8 cellular contexts compared by ENCODE assay signal in genomic region chr16:3282103-3282746, GRCh38. TPM values are rescaled to one million over a fixed set of nuclear protein-coding genes. Genes with fewer than 3 reads are reported as not detected.
DNase-seq lines count a peak whose midpoint lies in the region; ATAC-seq and TF ChIP-seq lines count a peak whose summit lies in the region.

No MANE protein-coding gene starts in this region.

- DNase-seq in RPMI8226, result peak; percentile 86
- no peak for DNase-seq in dorsolateral prefrontal cortex
- DNase-seq in mesothelial cell of epicardium (ENCODE audit: low spot score in 2 of 2, unreplicated experiment in 2 of 2), result no peak
- no peak for DNase-seq in MV-4-11 (lab: John Stamatoyannopoulos, UW)
- no peak for DNase-seq in activated effector memory CD4-positive, alpha-beta T cell treated with anti-CD3 and anti-CD28 coated beads, Interleukin-2, amount 50 U/mL, for 16 hours

- H3K27ac Mint-ChIP-seq in mesothelial cell of epicardium, result peak overlapping the region; percentile 100

- H3K9me3 Mint-ChIP-seq in mesothelial cell of epicardium, result peaks cover 8% of the 10 kb centered on the region

- H3K4me1 ChIP-seq in ES-I3 (ENCODE audit: insufficient read depth, low read length) (peaks cover 2% of the 10 kb centered on the region; the same call in 1 of the 2 replicates), HUES48 (ENCODE audit: control insufficient read depth, insufficient read depth, low read length) (peaks cover 15% of the 10 kb centered on the region)

- H3K27me3 Mint-ChIP-seq in mesothelial cell of epicardium (ENCODE audit: low read depth), result peaks cover 11% of the 10 kb centered on the region

- peak in 1 of 56 donors; percentile 15 for TF ChIP-seq CTCF in dorsolateral prefrontal cortex (IDR thresholded peaks at IDR 0.05 in 54 of 56, conservative IDR thresholded peaks at IDR 0.05 in 2 of 56; ENCODE audit: low read depth in 1 of 56, partially characterized antibody in 56 of 56)
- TF ChIP-seq CTCF in mesothelial cell of epicardium (IDR thresholded peaks at IDR 0.05; ENCODE audit: unreplicated experiment), result no peak

- H3K9me3 ChIP-seq in ES-I3 (ENCODE audit: control insufficient read depth, insufficient read depth, low read length) (peaks cover 15% of the 10 kb centered on the region), HUES48 (ENCODE audit: control insufficient read depth, insufficient read depth, low read length) (peaks cover 13% of the 10 kb centered on the region; the same call in 1 of the 2 replicates)

- peaks cover 11% of the 10 kb centered on the region; the same call in 1 of the 2 replicates for H3K36me3 ChIP-seq in ES-I3 (ENCODE audit: insufficient read depth, low read length)
- peaks cover 17% of the 10 kb centered on the region for H3K36me3 ChIP-seq in HUES48 (ENCODE audit: control insufficient read depth, insufficient read depth, low read length)

- H3K27ac ChIP-seq in HUES48 (ENCODE audit: low read depth, low read length), result peak overlapping the region; percentile 100
- H3K27ac ChIP-seq in dorsolateral prefrontal cortex, result peak overlapping the region; percentile 36 to 100 (median 99)

- peak overlapping the region; percentile 98 for H3K4me3 Mint-ChIP-seq in mesothelial cell of epicardium

- peaks cover 30% of the 10 kb centered on the region for H3K36me3 Mint-ChIP-seq in mesothelial cell of epicardium

- H3K4me3 ChIP-seq in HUES48 (ENCODE audit: low read depth, low read length) (peak overlapping the region; percentile 81), dorsolateral prefrontal cortex (peak overlapping the region; percentile 64 to 100 (median 98))

- peaks cover 4% of the 10 kb centered on the region; the same call in 1 of the 2 replicates for H3K27me3 ChIP-seq in HUES48 (ENCODE audit: control insufficient read depth, insufficient read depth, low read length)
- peaks cover 0 to 2% (median 0%) of the 10 kb centered on the region in 45 donors for H3K27me3 ChIP-seq in dorsolateral prefrontal cortex

- H3K4me1 Mint-ChIP-seq in mesothelial cell of epicardium, result peaks cover 22% of the 10 kb centered on the region

- intact Hi-C loops in dorsolateral prefrontal cortex (cut with DNase I), result loop anchor here (1.0 to 10.0 kb wide), 6 partner anchors 18 to 220 kb away; partner anchors contain the start of genes CLUAP1 (in 2 of the 2), TIGD7 (in 1 of the 2) and ZNF75A (in 1 of the 2)

- ATAC-seq in GM21576 (IDR thresholded peaks at IDR 0.05; ENCODE audit: unreplicated experiment), result peak; percentile 2

- peak overlapping the region; percentile 89 for H3K9ac ChIP-seq in ES-I3 (ENCODE audit: low read depth, low read length)
- H3K9ac ChIP-seq in HUES48 (ENCODE audit: low read depth, low read length), result peak overlapping the region; percentile 93

RNA-seq across cellular contexts. Expression of gene ZNF263, which starts 1.1 kb away (rescaled TPM):
- total RNA-seq in dorsolateral prefrontal cortex (10 to 100 TPM; 20.2 to 37.2 (median 28.3) TPM), mesothelial cell of epicardium (43.5 to 45.5 TPM (median 44.9 TPM) in 3 replicates)

RNA-seq across cellular contexts. Expression of gene TIGD7, which starts 23.0 kb away (rescaled TPM):
- total RNA-seq in dorsolateral prefrontal cortex (10 to 100 TPM in 94 of 120 experiments, 1 to 10 TPM in 26; 7.4 to 20.6 (median 12.1) TPM), mesothelial cell of epicardium (6.9 to 8.1 TPM (median 7.6 TPM) in 3 replicates)

RNA-seq across cellular contexts. Expression of gene ZNF75A, which starts 23.1 kb away (rescaled TPM):
- 10 to 100 TPM; 22.2 to 53.5 (median 37.5) TPM for total RNA-seq in dorsolateral prefrontal cortex
- total RNA-seq in mesothelial cell of epicardium, result 51.3 to 53.4 TPM (median 51.7 TPM) in 3 replicates

RNA-seq across cellular contexts. Expression of gene MEFV, which starts 25.8 kb away (rescaled TPM):
- total RNA-seq in dorsolateral prefrontal cortex, result 1 to 10 TPM in 64 of 120 experiments, under 1 TPM in 56; 0.36 to 3.6 (median 1.1) TPM
- total RNA-seq in mesothelial cell of epicardium, result 0.20 TPM in 1 of 3 replicates, not detected in the others

RNA-seq across cellular contexts. Expression of gene ZNF200, which starts 47.3 kb away (rescaled TPM):
- total RNA-seq in dorsolateral prefrontal cortex, result 10 to 100 TPM in 30 of 120 experiments, 1 to 10 TPM in 90; 3.7 to 13.3 (median 8.7) TPM
- 8.0 to 8.6 TPM (median 8.3 TPM) in 3 replicates for total RNA-seq in mesothelial cell of epicardium
